Comparison of ENCODE assay signal across 9 cellular contexts in the genomic region with DNA sequence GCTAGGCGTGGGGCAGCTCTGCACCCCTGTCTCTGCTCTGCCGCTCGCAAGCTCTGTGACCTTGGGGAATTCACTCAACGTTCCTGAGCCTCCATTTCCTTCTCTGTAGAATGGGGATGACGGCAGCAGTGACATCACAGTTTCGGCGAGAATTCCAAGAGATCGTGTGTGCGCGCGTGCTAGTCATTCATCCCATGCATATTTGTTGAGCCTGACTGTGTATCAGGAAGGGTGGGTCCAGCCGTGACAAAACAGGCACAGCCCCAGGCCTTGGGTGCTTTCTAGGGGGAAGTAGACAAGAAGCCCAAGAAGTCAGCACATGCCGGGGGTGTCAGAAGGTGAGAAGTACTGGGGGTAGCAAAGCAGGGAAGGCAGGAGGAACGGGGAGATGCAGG.
DNase-seq lines count a peak whose midpoint lies in the region; ATAC-seq lines count a peak whose summit lies in the region.
"Had no signal": no experiment of that assay in that cellular context is flagged by ENCODE, and none has a peak within 500 bp of the region (broad histone marks: within the 10 kb centered on the region; RNA-seq: fewer than 3 reads in every experiment).

No MANE protein-coding gene starts in this region.

- peak overlapping the region; percentile 60 for H3K9ac ChIP-seq in neuronal stem cell (ENCODE audit: low read depth, low read length, poor library complexity)

- no peak overlapping the region for H3K23ac ChIP-seq in neuronal stem cell (ENCODE audit: low read depth, low read length, poor library complexity)

- peaks cover 22% of the 10 kb centered on the region for H3K4me1 Mint-ChIP-seq in activated CD4-positive, alpha-beta T cell treated with anti-CD3 and anti-CD28 coated beads for 36 hours

- H3K4me2 ChIP-seq in neuronal stem cell (ENCODE audit: insufficient read depth, low read length, poor library complexity, severe bottlenecking): no peak overlapping the region

- no peak overlapping the region for H4K8ac ChIP-seq in neuronal stem cell (ENCODE audit: low read depth, low read length)

- H3K18ac ChIP-seq in neuronal stem cell (ENCODE audit: low read length): peak overlapping the region; percentile 76

- peak overlapping the region; percentile 71 for H3K27ac Mint-ChIP-seq in activated CD4-positive, alpha-beta T cell treated with anti-CD3 and anti-CD28 coated beads for 36 hours

- H3K4me1 ChIP-seq in neuronal stem cell (ENCODE audit: control insufficient read depth in 2 of 2, insufficient read depth in 1 of 2, low read depth in 1 of 2, low read length in 2 of 2): peaks cover 20 to 21% of the 10 kb centered on the region in 2 donors

- H3K27me3 Mint-ChIP-seq in activated CD4-positive, alpha-beta T cell treated with anti-CD3 and anti-CD28 coated beads for 36 hours: peaks cover 2% of the 10 kb centered on the region

- DNase-seq in activated CD4-positive, alpha-beta T cell treated with anti-CD3 and anti-CD28 coated beads for 36 hours: peak; percentile 24
- DNase-seq in activated CD4-positive, alpha-beta T cell treated with anti-CD3 and anti-CD28 coated beads for 48 hours: no peak
- DNase-seq in dermis blood vessel endothelial cell (peak; percentile 84), neuronal stem cell (ENCODE audit: low spot score) (no peak), NCI-H1092 (lab: John Stamatoyannopoulos, UW) (no peak), NCI-H345 (lab: John Stamatoyannopoulos, UW) (no peak), cerebellar cortex (ENCODE audit: low spot score) (no peak)

- H2BK15ac ChIP-seq in neuronal stem cell (ENCODE audit: low read length): no peak overlapping the region

- H3K36me3 Mint-ChIP-seq in activated CD4-positive, alpha-beta T cell treated with anti-CD3 and anti-CD28 coated beads for 36 hours (ENCODE audit: low read depth): no peaks in the 10 kb centered on the region

- no peak overlapping the region for H2BK120ac ChIP-seq in neuronal stem cell (ENCODE audit: low read depth, low read length)

- no peaks in the 10 kb centered on the region for H3K79me1 ChIP-seq in neuronal stem cell (ENCODE audit: low read depth, low read length)

- H3K9me3 Mint-ChIP-seq in activated CD4-positive, alpha-beta T cell treated with anti-CD3 and anti-CD28 coated beads for 36 hours (ENCODE audit: low read depth): no peaks in the 10 kb centered on the region

- H2AK5ac ChIP-seq in neuronal stem cell (ENCODE audit: low read depth, low read length): peak overlapping the region; percentile 61

- no peak overlapping the region for H3K4ac ChIP-seq in neuronal stem cell (ENCODE audit: low read length)

- no peak overlapping the region for H2BK5ac ChIP-seq in neuronal stem cell (ENCODE audit: low read length)

- intact Hi-C loops in activated CD4-positive, alpha-beta T cell treated with anti-CD3 and anti-CD28 coated beads for 36 hours (cut with DNase I, micrococcal nuclease): loop anchor here (1.0 to 5.0 kb wide), 10 partner anchors 23 to 322 kb away; no protein-coding TSS in a partner anchor

- no peaks in the 10 kb centered on the region for H3K9me3 ChIP-seq in neuronal stem cell (replicated peaks in 1 of 2; ENCODE audit: control insufficient read depth in 2 of 2, insufficient read depth in 1 of 2, low read depth in 1 of 2, low read length in 2 of 2)

- H3K27ac ChIP-seq in neuronal stem cell (replicated peaks; ENCODE audit: low read length): no peak overlapping the region
- H3K27ac ChIP-seq: SK-N-MC had no signal

- peak overlapping the region; percentile 77 for H2AFZ ChIP-seq in neuronal stem cell (ENCODE audit: low read length)

- H3K27me3 ChIP-seq in neuronal stem cell (ENCODE audit: control insufficient read depth in 3 of 3, insufficient read depth in 3 of 3, low read depth in 1 of 3, low read length in 3 of 3): peaks cover 0 to 12% (median 0%) of the 10 kb centered on the region in 3 experiments

- H4K91ac ChIP-seq in neuronal stem cell (ENCODE audit: low read depth, low read length, poor library complexity): no peak overlapping the region

- CTCF ChIA-PET in activated CD4-positive, alpha-beta T cell treated with anti-CD3 and anti-CD28 coated beads for 36 hours (lab: Charles Lee): no interaction called here

- H3K36me3 ChIP-seq in neuronal stem cell (replicated peaks in 1 of 2; ENCODE audit: control insufficient read depth in 2 of 2, insufficient read depth in 2 of 2, low read length in 2 of 2): no peaks in the 10 kb centered on the region

- POLR2A ChIA-PET in activated CD4-positive, alpha-beta T cell treated with anti-CD3 and anti-CD28 coated beads for 36 hours (lab: Charles Lee): no interaction called here

- H3K4me3 Mint-ChIP-seq in activated CD4-positive, alpha-beta T cell treated with anti-CD3 and anti-CD28 coated beads for 36 hours: peak overlapping the region; percentile 58

- H3K4me3 ChIP-seq in neuronal stem cell (ENCODE audit: low read length in 2 of 2): no peak overlapping the region
- H3K4me3 ChIP-seq: SK-N-MC had no signal

- peak overlapping the region; percentile 1 for H2BK12ac ChIP-seq in neuronal stem cell (ENCODE audit: low read length)

- ATAC-seq in activated CD4-positive, alpha-beta T cell treated with anti-CD3 and anti-CD28 coated beads for 36 hours: peak; percentile 12
- ATAC-seq in HG03439 (IDR thresholded peaks at IDR 0.05; ENCODE audit: unreplicated experiment): peak; percentile 21

- WGBS in neuronal stem cell (ENCODE audit: extremely low coverage in 2 of 2, insufficient read length in 2 of 2, insufficient replicate concordance in 1 of 2), 2 donors: no CpG with 5 or more reads among the region's 14 CpGs

- peak overlapping the region; percentile 0 for H3K14ac ChIP-seq in neuronal stem cell (ENCODE audit: low read length)

Comparison
In these comparisons a context has a peak if more than half of its experiments do, and no peak if none do; other contexts are left out.
1. DNase-seq: peak in activated CD4-positive, alpha-beta T cell treated with anti-CD3 and anti-CD28 coated beads for 36 hours (single experiment) and dermis blood vessel endothelial cell (single experiment); none in activated CD4-positive, alpha-beta T cell treated with anti-CD3 and anti-CD28 coated beads for 48 hours (single experiment), neuronal stem cell (single experiment), NCI-H1092 (single experiment), NCI-H345 (single experiment) and cerebellar cortex (single experiment).